In genomic region chr1:244324176-244324883, GRCh38 we compare ENCODE assay signal across 12 cellular contexts.
DNase-seq lines count a peak whose midpoint lies in the region; ATAC-seq, FAIRE-seq and TF ChIP-seq lines count a peak whose summit lies in the region.
"Had no signal": no experiment of that assay in that cellular context is flagged by ENCODE, and none has a peak within 500 bp of the region (broad histone marks: within the 10 kb centered on the region; RNA-seq: fewer than 3 reads in every experiment).

No MANE protein-coding gene starts in this region.

- H2BK12ac ChIP-seq in H1 (ENCODE audit: low read depth, low read length), result 0 out of 2 replicates have a peak overlapping the region, but pooled peaks have one; percentile 19

- H3K4me1 ChIP-seq in H1 (replicated peaks in 1 of 4; ENCODE audit: control insufficient read depth in 3 of 4, insufficient read depth in 4 of 4, low read length in 3 of 4), result 0 out of 7 replicates have a peak, but pooled peaks cover 0 to 3% (median 0%) of the 10 kb centered on the region in 4 experiments

- no peak overlapping the region for H2AK5ac ChIP-seq in H1 (ENCODE audit: low read depth, low read length)

- H3K27ac Mint-ChIP-seq in activated CD4-positive, alpha-beta T cell treated with anti-CD3 and anti-CD28 coated beads for 36 hours, result peak overlapping the region; percentile 88
- H3K27ac Mint-ChIP-seq in stimulated activated naive B cell treated with anti-CD40 and anti-IgM and Interleukin-4, amounts not matched to agents 10 μg/mL and 1 μg/mL and 100 μg/mL, for 72 hours, result peak overlapping the region; percentile 73
- H3K27ac Mint-ChIP-seq in endothelial cell (ENCODE audit: unreplicated experiment), result no peak overlapping the region

- no peaks in the 10 kb centered on the region for H3K79me1 ChIP-seq in H1 (ENCODE audit: low read depth, low read length)

- no peaks in the 10 kb centered on the region; a peak in 1 of 8 replicates for H3K36me3 ChIP-seq in H1 (ENCODE audit: control insufficient read depth in 2 of 4, insufficient read depth in 4 of 4, low read length in 3 of 4)
- H3K36me3 ChIP-seq: heart right ventricle had no signal

- no peaks in the 10 kb centered on the region for H4K20me1 ChIP-seq in H1 (replicated peaks in 1 of 2; ENCODE audit: control insufficient read depth in 1 of 2, insufficient read depth in 2 of 2, low read length in 2 of 2)

- intact Hi-C loops in activated CD4-positive, alpha-beta T cell treated with anti-CD3 and anti-CD28 coated beads for 36 hours (cut with DNase I, micrococcal nuclease), result loop anchor here (2.0 to 5.0 kb wide), 2 partner anchors 126 to 128 kb away; partner anchors contain the start of gene ADSS2 (in 2 of the 2)

- H3K4me3 ChIP-seq in H1 (ENCODE audit: extremely low read depth in 1 of 4, insufficient read depth in 2 of 4, low read depth in 3 of 4, low read length in 4 of 4), result no peak overlapping the region
- H3K4me3 ChIP-seq: mucosa of descending colon had no signal

- 0 out of 2 replicates have a peak overlapping the region, but pooled peaks have one; percentile 15 for H2BK20ac ChIP-seq in H1 (ENCODE audit: low read length)

- no peak overlapping the region for H3K14ac ChIP-seq in H1 (ENCODE audit: insufficient read length)

- CTCF ChIA-PET in activated CD4-positive, alpha-beta T cell treated with anti-CD3 and anti-CD28 coated beads for 36 hours (lab: Charles Lee), result interaction anchor here (0.6 to 1.5 kb wide), 5 partner anchors 11 to 1040 kb away, joined by 3 to 4 read pairs (median 3); no protein-coding TSS in a partner anchor
- CTCF ChIA-PET in H1 (lab: Charles Lee; ENCODE audit: partially characterized antibody), result interaction anchor here (0.5 to 1.4 kb wide), 4 partner anchors 12 to 410 kb away, joined by 3 to 5 read pairs (median 3); no protein-coding TSS in a partner anchor

- no peak for TF ChIP-seq POLR2A in H1 (IDR thresholded peaks at IDR 0.05; ENCODE audit: control extremely low read depth in 1 of 2, low read depth in 2 of 2, low read length in 2 of 2)

- H3K27me3 Mint-ChIP-seq in activated CD4-positive, alpha-beta T cell treated with anti-CD3 and anti-CD28 coated beads for 36 hours, result no peaks in the 10 kb centered on the region
- no peaks in the 10 kb centered on the region for H3K27me3 Mint-ChIP-seq in stimulated activated naive B cell treated with anti-CD40 and anti-IgM and Interleukin-4, amounts not matched to agents 10 μg/mL and 1 μg/mL and 100 μg/mL, for 72 hours
- no peaks in the 10 kb centered on the region for H3K27me3 Mint-ChIP-seq in endothelial cell (ENCODE audit: unreplicated experiment)

- no peak overlapping the region for H2AFZ ChIP-seq in H1 (ENCODE audit: low read length)

- no peaks in the 10 kb centered on the region; the same call in 1 of the 2 replicates for H3K23me2 ChIP-seq in H1 (ENCODE audit: low read depth, low read length)

- no peak overlapping the region for H4K5ac ChIP-seq in H1 (ENCODE audit: insufficient read length, low read depth, low read length)

- H3K9me3 ChIP-seq in H1 (ENCODE audit: insufficient read depth in 2 of 2, low read depth in 1 of 2, low read length in 1 of 2), result no peaks in the 10 kb centered on the region
- H3K9me3 ChIP-seq: mucosa of descending colon had no signal

- FAIRE-seq in H1 (lab: Jason Lieb, UNC), result no peak

- no peak overlapping the region for H3K56ac ChIP-seq in H1 (replicated peaks; ENCODE audit: insufficient read length, low read depth, low read length)

- H2BK5ac ChIP-seq in H1 (ENCODE audit: low read depth, low read length), result no peak overlapping the region

- no peak for DNase-seq in activated CD4-positive, alpha-beta T cell treated with anti-CD3 and anti-CD28 coated beads for 36 hours
- no peak for DNase-seq in activated CD4-positive, alpha-beta T cell treated with anti-CD3 and anti-CD28 coated beads, Interleukin-2, amount 50 U/mL, for 48 hours
- DNase-seq in OCI-M1 (lab: John Stamatoyannopoulos, UW) (peak; percentile 49), H1 (ENCODE audit: low read depth in 1 of 2, low spot score in 2 of 2) (no peak), endothelial cell (ENCODE audit: low spot score) (no peak), Kasumi-1 (lab: John Stamatoyannopoulos, UW) (no peak)
- DNase-seq in stimulated activated naive B cell treated with anti-CD40 and anti-IgM and Interleukin-4, amounts not matched to agents 10 μg/mL and 1 μg/mL and 100 μg/mL, for 72 hours, result no peak
- DNase-seq: H7, heart right ventricle, NCI-H1417 had no signal

- no peak for TF ChIP-seq CTCF in H1 (IDR thresholded peaks at IDR 0.05; ENCODE audit: control extremely low read depth in 1 of 3, insufficient read depth in 1 of 3, low read depth in 1 of 3, low read length in 3 of 3)
- TF ChIP-seq CTCF in endothelial cell (IDR thresholded peaks at IDR 0.05; ENCODE audit: unreplicated experiment), result no peak

- no peak overlapping the region for H4K8ac ChIP-seq in H1 (ENCODE audit: extremely low read depth, insufficient read depth, low read length)

- no peaks in the 10 kb centered on the region for H3K79me2 ChIP-seq in H1 (ENCODE audit: control insufficient read depth in 1 of 2, insufficient read depth in 2 of 2, low read length in 2 of 2)

- ATAC-seq in activated CD4-positive, alpha-beta T cell treated with anti-CD3 and anti-CD28 coated beads for 36 hours, result no peak
- ATAC-seq in stimulated activated naive B cell treated with anti-CD40 and anti-IgM and Interleukin-4, amounts not matched to agents 10 μg/mL and 1 μg/mL and 100 μg/mL, for 72 hours (replicated peaks), result peak in 1 of 2 donors; percentile 3
- ATAC-seq in GM21526 (IDR thresholded peaks at IDR 0.05; ENCODE audit: low FRiP score, unreplicated experiment), result no peak

- peak overlapping the region; percentile 74 for H3K4me3 Mint-ChIP-seq in activated CD4-positive, alpha-beta T cell treated with anti-CD3 and anti-CD28 coated beads for 36 hours
- H3K4me3 Mint-ChIP-seq in stimulated activated naive B cell treated with anti-CD40 and anti-IgM and Interleukin-4, amounts not matched to agents 10 μg/mL and 1 μg/mL and 100 μg/mL, for 72 hours, result peak overlapping the region in 1 of 2 donors; percentile 83
- no peak overlapping the region for H3K4me3 Mint-ChIP-seq in endothelial cell (ENCODE audit: unreplicated experiment)

- no peak overlapping the region for H3K18ac ChIP-seq in H1 (ENCODE audit: extremely low read depth, low read length)

- H3K9ac ChIP-seq in H1 (replicated peaks in 1 of 4; ENCODE audit: extremely low read depth in 1 of 4, low read depth in 3 of 4, low read length in 3 of 4), result no peak overlapping the region

- peaks cover 32% of the 10 kb centered on the region for H3K4me1 Mint-ChIP-seq in activated CD4-positive, alpha-beta T cell treated with anti-CD3 and anti-CD28 coated beads for 36 hours
- peaks cover 14 to 22% of the 10 kb centered on the region in 2 donors for H3K4me1 Mint-ChIP-seq in stimulated activated naive B cell treated with anti-CD40 and anti-IgM and Interleukin-4, amounts not matched to agents 10 μg/mL and 1 μg/mL and 100 μg/mL, for 72 hours
- H3K4me1 Mint-ChIP-seq in endothelial cell (ENCODE audit: unreplicated experiment), result peaks cover 2% of the 10 kb centered on the region

- no peak for TF ChIP-seq EP300 in H1 (IDR thresholded peaks at IDR 0.05; ENCODE audit: borderline replicate concordance in 1 of 2, low read depth in 2 of 2, low read length in 2 of 2)

- H3K9me3 Mint-ChIP-seq in activated CD4-positive, alpha-beta T cell treated with anti-CD3 and anti-CD28 coated beads for 36 hours (ENCODE audit: low read depth), result peaks cover 6% of the 10 kb centered on the region
- H3K9me3 Mint-ChIP-seq in stimulated activated naive B cell treated with anti-CD40 and anti-IgM and Interleukin-4, amounts not matched to agents 10 μg/mL and 1 μg/mL and 100 μg/mL, for 72 hours, result peaks cover 3 to 7% of the 10 kb centered on the region in 2 donors
- H3K9me3 Mint-ChIP-seq in endothelial cell (ENCODE audit: unreplicated experiment), result no peaks in the 10 kb centered on the region

- H3K23ac ChIP-seq in H1 (ENCODE audit: insufficient read length), result no peak overlapping the region

- no peak overlapping the region for H2BK15ac ChIP-seq in H1 (ENCODE audit: low read length)

- H4K91ac ChIP-seq in H1 (replicated peaks; ENCODE audit: insufficient read length, low read length), result peak overlapping the region; percentile 46

- POLR2A ChIA-PET in activated CD4-positive, alpha-beta T cell treated with anti-CD3 and anti-CD28 coated beads for 36 hours (lab: Charles Lee), result no interaction called here
- POLR2A ChIA-PET in H1 (lab: Charles Lee; ENCODE audit: partially characterized antibody), result interaction anchor here (0.6 to 0.7 kb wide), 2 partner anchors 248 to 332 kb away, joined by 3 to 5 read pairs; no protein-coding TSS in a partner anchor

- no peak overlapping the region for H3K4ac ChIP-seq in H1 (replicated peaks; ENCODE audit: insufficient read length, low read depth, low read length)

- no peak overlapping the region for H2BK120ac ChIP-seq in H1 (replicated peaks; ENCODE audit: low read depth, low read length)

- TF ChIP-seq RAD21 in H1 (IDR thresholded peaks at IDR 0.05 in 1 of 2, conservative IDR thresholded peaks at IDR 0.05 in 1 of 2; ENCODE audit: low read depth in 2 of 2, low read length in 2 of 2), result no peak

- WGBS in H1 (ENCODE audit: extremely low coverage in 1 of 2, insufficient coverage in 1 of 2, insufficient read length in 1 of 2, insufficient replicate concordance in 2 of 2, low coverage in 1 of 2, low lambda C conversion rate in 2 of 2, missing lambda C conversion rate in 1 of 2), 2 experiments, result 93% methylated on average over 8 of the region's 8 CpGs; no CpG with 5 or more reads in 1 of the 2 experiments

- H3K27ac ChIP-seq in H1 (ENCODE audit: low read depth, low read length), result no peak overlapping the region; the same call in 1 of the 2 replicates

- H3K27me3 ChIP-seq in H1 (replicated peaks in 1 of 4; ENCODE audit: control insufficient read depth in 3 of 4, extremely low read depth in 1 of 4, insufficient read depth in 3 of 4, low read length in 3 of 4), result no peaks in the 10 kb centered on the region
- H3K27me3 ChIP-seq: heart right ventricle had no signal

- H3K36me3 Mint-ChIP-seq in activated CD4-positive, alpha-beta T cell treated with anti-CD3 and anti-CD28 coated beads for 36 hours (ENCODE audit: low read depth), result peaks cover 3% of the 10 kb centered on the region
- peaks cover 0 to 3% of the 10 kb centered on the region in 2 donors for H3K36me3 Mint-ChIP-seq in stimulated activated naive B cell treated with anti-CD40 and anti-IgM and Interleukin-4, amounts not matched to agents 10 μg/mL and 1 μg/mL and 100 μg/mL, for 72 hours
- no peaks in the 10 kb centered on the region for H3K36me3 Mint-ChIP-seq in endothelial cell (ENCODE audit: low read depth, unreplicated experiment)

- H3K4me2 ChIP-seq in H1 (ENCODE audit: insufficient read depth in 1 of 2, low read depth in 2 of 2, low read length in 2 of 2), result no peak overlapping the region

TF ChIP-seq in H1, 55 proteins besides CTCF, POLR2A, EP300 and RAD21 (continues in another document):
- TF ChIP-seq KDM4A (IDR thresholded peaks at IDR 0.05; ENCODE audit: low read depth, low read length, severe bottlenecking), result no peak
- TF ChIP-seq RBBP5 (IDR thresholded peaks at IDR 0.05; ENCODE audit: borderline replicate concordance, low read depth, low read length), result no peak
- no peak for TF ChIP-seq BACH1 (IDR thresholded peaks at IDR 0.05; ENCODE audit: low read length)
- TF ChIP-seq EGR1 (IDR thresholded peaks at IDR 0.05; ENCODE audit: borderline replicate concordance, low read depth, low read length), result no peak
- no peak for TF ChIP-seq HDAC6 (IDR thresholded peaks at IDR 0.05; ENCODE audit: low read depth, low read length)
- no peak for TF ChIP-seq CBX5 (IDR thresholded peaks at IDR 0.05; ENCODE audit: low read depth, low read length)
